9 cellular contexts compared by ENCODE assay signal in the genomic region with DNA sequence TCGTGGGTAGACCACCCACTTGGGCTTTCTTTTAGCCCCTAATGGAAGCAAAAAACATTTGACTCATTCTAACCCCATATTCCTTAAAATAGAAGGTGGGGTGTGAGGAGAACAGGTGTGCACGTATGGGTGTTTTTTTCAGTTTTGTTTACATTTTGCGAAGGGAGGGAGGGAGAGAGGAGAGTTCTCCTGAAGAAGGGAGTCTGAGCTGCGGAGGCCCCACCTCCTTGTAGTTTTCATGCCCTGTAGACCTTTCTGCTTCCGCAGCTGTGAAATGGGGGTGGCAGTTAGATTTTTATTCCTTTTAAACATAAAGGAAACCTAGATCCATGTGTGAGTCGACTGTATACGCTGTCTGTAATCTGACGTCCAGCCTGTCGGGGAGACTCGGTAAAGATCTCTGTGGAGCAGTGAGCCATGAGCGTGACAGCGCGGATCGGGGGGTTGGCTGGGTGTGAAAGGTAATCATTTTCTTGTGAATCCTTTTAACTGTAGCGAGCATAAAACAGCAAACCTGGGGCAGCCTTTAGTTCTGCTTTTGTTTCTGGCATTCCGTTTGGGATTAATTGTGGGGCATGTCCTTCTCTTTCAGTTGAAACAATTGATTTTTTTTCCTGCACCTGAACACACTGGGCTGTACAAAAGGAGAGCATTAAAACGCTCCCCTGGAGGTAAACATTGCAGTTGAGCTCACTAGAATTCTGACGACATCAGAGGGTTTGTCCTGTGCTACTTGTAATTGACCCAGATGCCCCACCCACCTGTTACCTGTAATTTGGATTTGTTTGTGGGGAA. TPM values are rescaled to one million over a fixed set of nuclear protein-coding genes. Genes with fewer than 3 reads are reported as not detected.
DNase-seq lines count a peak whose midpoint lies in the region; ATAC-seq, FAIRE-seq and TF ChIP-seq lines count a peak whose summit lies in the region.
"Had no signal": no experiment of that assay in that cellular context is flagged by ENCODE, and none has a peak within 500 bp of the region (broad histone marks: within the 10 kb centered on the region; RNA-seq: fewer than 3 reads in every experiment).

No MANE protein-coding gene starts in this region.

- peaks cover 11% of the 10 kb centered on the region for H3K36me3 Mint-ChIP-seq in astrocyte (ENCODE audit: low read depth, unreplicated experiment)

- TF ChIP-seq POLR2A in right lobe of liver (IDR thresholded peaks at IDR 0.05) = no peak
- TF ChIP-seq POLR2A in uterus (IDR thresholded peaks at IDR 0.05) = no peak

- H3K36me3 ChIP-seq in KOPT-K1 (ENCODE audit: insufficient read depth, low read length) (peaks cover 60% of the 10 kb centered on the region), astrocyte (ENCODE audit: insufficient read depth, low read length) (peaks cover 4% of the 10 kb centered on the region), right lobe of liver (peaks cover 0 to 5% (median 0%) of the 10 kb centered on the region in 4 donors), uterus (no peaks in the 10 kb centered on the region)

- H3K4me1 ChIP-seq in astrocyte (ENCODE audit: insufficient read depth, low read length) (peaks cover 21% of the 10 kb centered on the region), right lobe of liver (peaks cover 0 to 51% (median 11%) of the 10 kb centered on the region in 4 donors), uterus (peaks cover 0 to 6% of the 10 kb centered on the region in 2 donors)

- 8% methylated on average over 18 of the region's 18 CpGs for WGBS in right lobe of liver (ENCODE audit: insufficient coverage, low coverage, low lambda C conversion rate, missing lambda C conversion rate)

- TF ChIP-seq CTCF in astrocyte (IDR thresholded peaks at IDR 0.05; ENCODE audit: insufficient read depth, low read depth, low read length) (no peak), right lobe of liver (IDR thresholded peaks at IDR 0.05) (no peak), uterus (IDR thresholded peaks at IDR 0.05) (no peak)

- no peak overlapping the region for H3K27ac Mint-ChIP-seq in astrocyte (ENCODE audit: unreplicated experiment)

- peaks cover 74% of the 10 kb centered on the region for H3K79me2 ChIP-seq in astrocyte (ENCODE audit: insufficient read depth, low read length)

- H3K4me3 ChIP-seq in astrocyte (ENCODE audit: insufficient read depth, low read depth, low read length) = peak overlapping the region; percentile 76
- H3K4me3 ChIP-seq in right lobe of liver = peak overlapping the region; percentile 74 to 91 (median 78)
- H3K4me3 ChIP-seq in uterus = peak overlapping the region; percentile 52 to 70

- no peaks in the 10 kb centered on the region for H3K27me3 ChIP-seq in astrocyte (ENCODE audit: insufficient read depth, low read length)
- H3K27me3 ChIP-seq in right lobe of liver = no peaks in the 10 kb centered on the region
- no peaks in the 10 kb centered on the region for H3K27me3 ChIP-seq in uterus

- H2AFZ ChIP-seq in astrocyte (ENCODE audit: low read depth, low read length) = no peak overlapping the region

- H3K4me2 ChIP-seq in astrocyte (ENCODE audit: low read length) = peak overlapping the region; percentile 97

- no peak for FAIRE-seq in astrocyte (lab: Jason Lieb, UNC)

- peak overlapping the region; percentile 83 for H3K9ac ChIP-seq in astrocyte (ENCODE audit: low read length)

- H3K27me3 Mint-ChIP-seq in astrocyte (ENCODE audit: low read depth, unreplicated experiment) = no peaks in the 10 kb centered on the region

- peak overlapping the region; percentile 98 for H3K4me3 Mint-ChIP-seq in astrocyte (ENCODE audit: unreplicated experiment)

- H4K20me1 ChIP-seq in astrocyte (ENCODE audit: insufficient read depth, low read length) = peaks cover 67% of the 10 kb centered on the region

- peaks cover 20% of the 10 kb centered on the region for H3K4me1 Mint-ChIP-seq in astrocyte (ENCODE audit: low read depth, unreplicated experiment)

- intact Hi-C loops in right lobe of liver (cut with DNase I) (no loop called here), uterus (cut with DNase I; ENCODE audit: low total_unique reads) (no loop called here)

- DNase-seq in COLO668 (lab: John Stamatoyannopoulos, UW; ENCODE audit: unreplicated experiment) (peak; percentile 36), astrocyte (ENCODE audit: low read depth) (no peak), right lobe of liver (peak in 1 of 3 donors; percentile 52), uterus (no peak), caudate nucleus (lab: John Stamatoyannopoulos, UW) (no peak)
- DNase-seq in effector CD4-positive, alpha-beta T cell = no peak
- DNase-seq in stimulated activated CD4-positive, alpha-beta T cell treated with anti-CD3 and anti-CD28 coated beads, Interleukin-12 subunit alpha, Interleukin-12 subunit beta, amount 100 ng/mL, for 4 hours = no peak

- no peaks in the 10 kb centered on the region for H3K9me3 ChIP-seq in KOPT-K1 (ENCODE audit: insufficient read depth, low read length, poor library complexity, severe bottlenecking)
- no peaks in the 10 kb centered on the region for H3K9me3 ChIP-seq in astrocyte (ENCODE audit: insufficient read depth, low read depth, low read length)
- H3K9me3 ChIP-seq in right lobe of liver = no peaks in the 10 kb centered on the region
- H3K9me3 ChIP-seq in uterus = no peaks in the 10 kb centered on the region

- no peaks in the 10 kb centered on the region for H3K9me3 Mint-ChIP-seq in astrocyte (ENCODE audit: unreplicated experiment)

- ATAC-seq in right lobe of liver = peak; percentile 41 to 67 (median 58)

- peak overlapping the region; percentile 86 for H3K27ac ChIP-seq in KOPT-K1 (ENCODE audit: low read depth, low read length, poor library complexity, severe bottlenecking)
- H3K27ac ChIP-seq in astrocyte (ENCODE audit: low read depth, low read length) = no peak overlapping the region
- H3K27ac ChIP-seq in right lobe of liver = peak overlapping the region in 2 of 3 donors; percentile 84 to 92
- no peak overlapping the region for H3K27ac ChIP-seq in uterus
- no peak overlapping the region for H3K27ac ChIP-seq in caudate nucleus (ENCODE audit: low read depth, low read length)

RNA-seq across cellular contexts. Expression of gene UPF1, which starts 2.3 kb away (rescaled TPM):
- total RNA-seq in astrocyte (48.6 and 57.8 TPM in 2 replicates), right lobe of liver (10 to 100 TPM; 34.0 to 61.0 (median 41.3) TPM), uterus (100 to 1,000 TPM in 1 of 4 donors, 10 to 100 TPM in 3; 17.9 to 105 (median 43.7) TPM)

RNA-seq across cellular contexts. Expression of gene COMP, which starts 42.9 kb away (rescaled TPM):
- total RNA-seq in astrocyte = 1.7 and 2.3 TPM in 2 replicates
- under 1 TPM in 2 of 6 experiments, not detected in 4; 0.11 to 0.31 TPM for total RNA-seq in right lobe of liver
- under 1 TPM in 1 of 4 donors, not detected in 3; 0.76 TPM for total RNA-seq in uterus
- total RNA-seq: LHCN-M2 had no signal

Comparison
In these comparisons a context has a peak if more than half of its experiments do, and no peak if none do; other contexts are left out.
1. H3K27ac ChIP-seq: peak in KOPT-K1 (single experiment) and right lobe of liver (2 of 3); none in astrocyte (single experiment), uterus (0 of 2) and caudate nucleus (single experiment).
2. Peak in every context shown above with its lines, with median percentiles within 50 percentile points of each other: H3K4me3 ChIP-seq.